ENCODE assay signal across 1 cellular context in the genomic region with DNA sequence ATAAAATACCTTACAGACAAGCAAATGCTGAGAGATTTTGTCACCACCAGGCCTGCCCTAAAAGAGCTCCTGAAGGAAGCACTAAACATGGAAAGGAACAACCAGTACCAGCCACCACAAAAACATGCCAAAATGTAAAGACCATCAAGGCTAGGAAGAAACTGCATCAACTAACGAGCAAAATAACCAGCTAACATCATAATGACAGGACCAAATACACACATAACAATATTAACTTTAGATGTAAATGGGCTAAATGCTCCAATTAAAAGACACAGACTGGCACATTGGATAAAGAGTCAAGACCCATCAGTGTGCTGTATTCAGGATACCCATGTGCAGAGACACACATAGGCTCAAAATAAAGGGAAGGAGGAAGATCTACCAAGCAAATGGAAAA. TPM values are rescaled to one million over a fixed set of nuclear protein-coding genes. Genes with fewer than 3 reads are reported as not detected.
"Had no signal": no experiment of that assay in that cellular context is flagged by ENCODE, and none has a peak within 500 bp of the region (broad histone marks: within the 10 kb centered on the region; RNA-seq: fewer than 3 reads in every experiment).

No MANE protein-coding gene starts in this region.

RNA-seq across cellular contexts. Expression of a gene that starts 24.7 kb away (rescaled TPM):
- total RNA-seq: MCF 10A had no signal
